Comparison of ENCODE assay signal across 1 cellular context in genomic region chr6:38773338-38773737, GRCh38.
TF ChIP-seq lines count a peak whose summit lies in the region.

No MANE protein-coding gene starts in this region.

TF ChIP-seq in HepG2, 621 proteins besides CTCF, POLR2A, EP300 and RAD21:
- no peak for TF ChIP-seq ZZZ3 (CRISPR knock-in tag; IDR thresholded peaks at IDR 0.05; ENCODE audit: borderline replicate concordance)
- TF ChIP-seq XRCC5 (optimal IDR thresholded peaks at IDR 0.05; ENCODE audit: low read length) = peak; percentile 54
